8 cellular contexts compared by ENCODE assay signal in the genomic region with DNA sequence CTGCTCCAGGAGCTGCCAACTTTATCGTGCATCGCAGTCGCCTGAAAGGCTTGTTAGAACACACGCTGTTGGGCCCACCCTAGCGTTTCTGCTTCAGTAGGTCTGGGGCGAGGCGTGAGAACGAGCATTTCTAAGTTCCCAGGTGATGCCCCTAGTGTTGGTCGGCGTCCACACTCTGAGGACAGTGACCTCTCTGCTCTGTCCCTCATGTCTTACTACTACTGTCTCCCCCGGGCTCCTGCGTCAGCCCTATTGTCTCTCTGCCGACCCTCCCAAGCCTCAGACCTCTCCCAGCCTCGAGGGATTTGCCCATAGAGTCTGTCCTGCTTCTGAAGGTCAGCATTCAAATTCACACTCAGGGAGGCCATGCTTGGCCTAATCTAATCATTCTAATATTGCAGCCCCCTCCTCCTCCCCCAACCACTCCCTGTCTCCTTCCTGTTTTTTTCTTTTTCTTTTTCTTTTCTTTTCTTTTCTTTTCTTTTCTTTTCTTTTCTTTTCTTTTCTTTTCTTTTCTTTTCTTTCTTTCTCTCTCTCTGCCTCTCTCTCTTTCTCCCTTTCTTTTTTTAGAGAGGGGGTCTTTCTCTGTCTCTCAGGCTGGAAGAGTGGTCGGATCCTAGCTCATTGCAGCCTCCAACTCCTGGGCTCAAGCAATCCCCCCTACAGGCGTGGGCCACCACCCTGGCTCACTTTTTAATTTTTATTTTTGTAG. TPM values are rescaled to one million over a fixed set of nuclear protein-coding genes. Genes with fewer than 3 reads are reported as not detected.
DNase-seq lines count a peak whose midpoint lies in the region; ATAC-seq and TF ChIP-seq lines count a peak whose summit lies in the region.

No MANE protein-coding gene starts in this region.

- H3K4me3 ChIP-seq in AG10803 (ENCODE audit: low read length) (peak overlapping the region; percentile 86), GM12875 (ENCODE audit: low read depth, low read length) (peak overlapping the region; percentile 74), heart left ventricle (peak overlapping the region; percentile 73 to 95 (median 85))

- CTCF ChIA-PET in activated CD4-positive, alpha-beta memory T cell treated with anti-CD3 and anti-CD28 coated beads for 36 hours (lab: Charles Lee) = interaction anchor here (0.7 to 1.9 kb wide), 7 partner anchors 9 to 1016 kb away, joined by 3 to 8 read pairs (median 3); no protein-coding TSS in a partner anchor

- TF ChIP-seq POLR2A in heart left ventricle (IDR thresholded peaks at IDR 0.05) = no peak

- peak overlapping the region; percentile 82 to 97 (median 92) for H3K27ac ChIP-seq in heart left ventricle

- peak overlapping the region; percentile 74 for H3K4me3 Mint-ChIP-seq in activated CD4-positive, alpha-beta memory T cell treated with anti-CD3 and anti-CD28 coated beads for 36 hours
- peak overlapping the region; percentile 90 for H3K4me3 Mint-ChIP-seq in progenitor cell of endocrine pancreas (ENCODE audit: low read depth)

- TF ChIP-seq CTCF in AG10803 (conservative IDR thresholded peaks at IDR 0.05; ENCODE audit: low read length) (peak; percentile 36), GM12875 (IDR thresholded peaks at IDR 0.05; ENCODE audit: borderline replicate concordance, insufficient read depth, low read depth, low read length) (peak; percentile 45; the same call in 1 of the 2 replicates), heart left ventricle (IDR thresholded peaks at IDR 0.05) (peak in 1 of 12 donors; percentile 34), progenitor cell of endocrine pancreas (IDR thresholded peaks at IDR 0.05; ENCODE audit: unreplicated experiment) (peak; percentile 40)

- peaks cover 0 to 19% (median 11%) of the 10 kb centered on the region in 12 donors for H3K4me1 ChIP-seq in heart left ventricle

- peak overlapping the region; percentile 63 for H3K27ac Mint-ChIP-seq in activated CD4-positive, alpha-beta memory T cell treated with anti-CD3 and anti-CD28 coated beads for 36 hours
- peak overlapping the region; percentile 98 for H3K27ac Mint-ChIP-seq in progenitor cell of endocrine pancreas

- intact Hi-C loops in activated CD4-positive, alpha-beta memory T cell treated with anti-CD3 and anti-CD28 coated beads for 36 hours (cut with micrococcal nuclease) = no loop called here
- intact Hi-C loops in heart left ventricle (cut with DNase I) = no loop called here

- H3K27me3 Mint-ChIP-seq in activated CD4-positive, alpha-beta memory T cell treated with anti-CD3 and anti-CD28 coated beads for 36 hours = no peaks in the 10 kb centered on the region
- H3K27me3 Mint-ChIP-seq in progenitor cell of endocrine pancreas = no peaks in the 10 kb centered on the region

- H3K36me3 ChIP-seq in heart left ventricle = no peaks in the 10 kb centered on the region

- no peaks in the 10 kb centered on the region for H3K9me3 ChIP-seq in heart left ventricle

- H3K36me3 Mint-ChIP-seq in activated CD4-positive, alpha-beta memory T cell treated with anti-CD3 and anti-CD28 coated beads for 36 hours = no peaks in the 10 kb centered on the region
- H3K36me3 Mint-ChIP-seq in progenitor cell of endocrine pancreas (ENCODE audit: insufficient read depth) = peaks cover 2% of the 10 kb centered on the region

- H3K27me3 ChIP-seq in heart left ventricle = no peaks in the 10 kb centered on the region

- H3K9me3 Mint-ChIP-seq in activated CD4-positive, alpha-beta memory T cell treated with anti-CD3 and anti-CD28 coated beads for 36 hours = no peaks in the 10 kb centered on the region
- H3K9me3 Mint-ChIP-seq in progenitor cell of endocrine pancreas (ENCODE audit: low read depth) = no peaks in the 10 kb centered on the region

- POLR2A ChIA-PET in activated CD4-positive, alpha-beta memory T cell treated with anti-CD3 and anti-CD28 coated beads for 36 hours (lab: Charles Lee) = interaction anchor here (1.0 kb wide), 1 partner anchor 961 kb away, joined by 3 read pairs; no protein-coding TSS in a partner anchor

- ATAC-seq in HG02642 (IDR thresholded peaks at IDR 0.05; ENCODE audit: poor library complexity, unreplicated experiment) (peak; percentile 33), heart left ventricle (peak; percentile 30 to 77 (median 56))

- H3K4me1 Mint-ChIP-seq in activated CD4-positive, alpha-beta memory T cell treated with anti-CD3 and anti-CD28 coated beads for 36 hours (ENCODE audit: low read depth) = peaks cover 20% of the 10 kb centered on the region
- H3K4me1 Mint-ChIP-seq in progenitor cell of endocrine pancreas (ENCODE audit: low read depth) = peaks cover 10% of the 10 kb centered on the region

- DNase-seq in AG10803 (ENCODE audit: low read depth) (no peak), NCI-H1092 (lab: John Stamatoyannopoulos, UW) (peak; percentile 37), heart left ventricle (peak in 4 of 5 donors; percentile 34 to 63 (median 54)), progenitor cell of endocrine pancreas (ENCODE audit: low spot score, unreplicated experiment) (no peak)
- peak; percentile 50 for DNase-seq in activated CD4-positive, alpha-beta memory T cell treated with anti-CD3 and anti-CD28 coated beads for 36 hours
- no peak for DNase-seq in stimulated activated CD4-positive, alpha-beta T cell treated with anti-CD3 and anti-CD28 coated beads, Interleukin-2, amount 100 ng/mL, for 48 hours

- WGBS in heart left ventricle, 4 donors = 12 to 16% (median 14%) methylated on average over 12 to 16 of the region's 16 CpGs

RNA-seq across cellular contexts. Expression of a gene that starts 0.9 kb away (rescaled TPM):
- total RNA-seq in activated CD4-positive, alpha-beta memory T cell treated with anti-CD3 and anti-CD28 coated beads for 36 hours = 10 to 100 TPM in 1 of 2 experiments, 1 to 10 TPM in 1; 9.2 to 11.8 TPM
- total RNA-seq in heart left ventricle (10 to 100 TPM in 3 of 9 donors, 1 to 10 TPM in 6; 6.1 to 12.5 (median 9.3) TPM), progenitor cell of endocrine pancreas (25.2 and 26.9 TPM in 2 replicates)
- polyA plus RNA-seq in heart left ventricle = 1 to 10 TPM; 2.0 to 5.9 TPM

Comparison
In these comparisons a context has a peak if more than half of its experiments do, and no peak if none do; other contexts are left out.
1. DNase-seq: peak in NCI-H1092 (single experiment), activated CD4-positive, alpha-beta memory T cell treated with anti-CD3 and anti-CD28 coated beads for 36 hours (single experiment) and heart left ventricle (4 of 5); none in AG10803 (single experiment), progenitor cell of endocrine pancreas (single experiment) and stimulated activated CD4-positive, alpha-beta T cell treated with anti-CD3 and anti-CD28 coated beads, Interleukin-2, amount 100 ng/mL, for 48 hours (0 of 2).
2. Peak in every context shown above with its lines, with median percentiles within 50 percentile points of each other: H3K4me3 ChIP-seq.